Comparison of ENCODE assay signal across 8 cellular contexts in the genomic region with DNA sequence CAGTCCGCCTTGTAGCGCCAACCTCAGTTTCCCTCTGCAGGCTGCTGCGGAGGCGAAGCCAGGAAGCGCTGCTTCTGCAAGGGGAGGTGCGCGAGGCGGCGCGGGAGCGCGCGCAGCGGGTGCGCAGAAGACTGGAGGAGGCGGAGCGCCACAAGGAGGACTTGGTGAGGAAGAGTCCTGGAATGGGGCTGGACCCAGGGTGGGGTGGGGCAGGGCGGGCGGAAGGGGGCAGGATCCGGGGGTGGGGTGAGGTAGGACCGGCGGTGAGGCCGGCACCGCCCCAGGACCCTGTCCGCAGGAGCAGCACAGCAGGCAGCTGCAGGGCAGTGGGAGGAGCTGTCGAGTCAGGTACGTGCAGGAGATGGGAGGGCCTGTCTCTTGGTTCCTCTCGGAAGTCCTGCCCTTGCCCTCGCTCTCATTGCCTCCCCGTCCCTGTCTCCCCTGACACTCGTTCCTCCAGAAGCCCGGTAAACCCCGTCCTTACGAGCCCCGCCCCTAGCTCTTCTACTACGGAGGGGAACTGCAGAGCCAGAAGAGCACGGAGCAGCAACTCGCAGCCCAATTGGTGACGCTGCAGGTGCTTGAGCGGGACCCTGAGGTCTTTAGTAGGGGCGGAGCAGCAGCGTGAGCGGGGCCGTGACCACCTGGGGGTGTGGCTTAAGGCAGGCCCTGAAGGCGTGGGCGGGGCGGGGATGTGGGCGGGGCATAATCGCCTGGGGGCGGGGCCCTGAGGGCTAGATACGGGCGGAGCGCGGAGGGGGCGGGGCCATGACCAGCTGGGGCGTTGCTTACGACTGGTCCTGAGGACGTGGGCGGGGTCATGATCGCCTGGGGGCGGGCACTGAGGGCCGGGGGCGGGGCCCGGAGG.
DNase-seq lines count a peak whose midpoint lies in the region; ATAC-seq and TF ChIP-seq lines count a peak whose summit lies in the region.
"Not testable (repeated sequence)": the region's sequence is repeated elsewhere in the genome, so short reads cannot be mapped to it uniquely, and the experiment has no call there.

No MANE protein-coding gene starts in this region.

- not testable (repeated sequence) for H3K9me3 ChIP-seq in naive thymus-derived CD4-positive, alpha-beta T cell (ENCODE audit: control insufficient read depth in 2 of 3, low read length in 3 of 3)

- CTCF ChIA-PET in naive thymus-derived CD4-positive, alpha-beta T cell (lab: Charles Lee): interaction anchor here (0.6 kb wide), 1 partner anchor 146 kb away, joined by 4 read pairs; no protein-coding TSS in a partner anchor

- H3K4me3 Mint-ChIP-seq in naive thymus-derived CD4-positive, alpha-beta T cell: peak overlapping the region; percentile 87 to 99 (median 96)
- H3K4me3 Mint-ChIP-seq in stimulated activated effector memory CD8-positive, alpha-beta T cell treated with anti-CD3 and anti-CD28 coated beads, Interleukin-12 subunit alpha, Interleukin-12 subunit beta, amount 100 ng/mL, for 72 hours: peak overlapping the region; percentile 94

- not testable (repeated sequence) for H3K4me1 ChIP-seq in naive thymus-derived CD4-positive, alpha-beta T cell (ENCODE audit: control insufficient read depth in 2 of 2, insufficient read depth in 2 of 2, low read length in 2 of 2)

- POLR2A ChIA-PET in naive thymus-derived CD4-positive, alpha-beta T cell (lab: Charles Lee): interaction anchor here (1.0 to 2.1 kb wide), 11 partner anchors 132 to 309 kb away, joined by 3 to 16 read pairs (median 5); a partner anchor contains a TSS

- peak overlapping the region; percentile 97 to 100 (median 99) for H3K27ac Mint-ChIP-seq in naive thymus-derived CD4-positive, alpha-beta T cell
- peak overlapping the region; percentile 96 for H3K27ac Mint-ChIP-seq in stimulated activated effector memory CD8-positive, alpha-beta T cell treated with anti-CD3 and anti-CD28 coated beads, Interleukin-12 subunit alpha, Interleukin-12 subunit beta, amount 100 ng/mL, for 72 hours

- peak overlapping the region; percentile 56 for H3K4me3 ChIP-seq in naive thymus-derived CD4-positive, alpha-beta T cell (ENCODE audit: low read length)

- H3K27ac ChIP-seq in naive thymus-derived CD4-positive, alpha-beta T cell (ENCODE audit: low read depth, low read length): peak overlapping the region; percentile 73

- peaks cover 0 to 24% (median 0%) of the 10 kb centered on the region in 5 donors for H3K27me3 Mint-ChIP-seq in naive thymus-derived CD4-positive, alpha-beta T cell

- peaks cover 10 to 26% (median 14%) of the 10 kb centered on the region in 7 donors for H3K4me1 Mint-ChIP-seq in naive thymus-derived CD4-positive, alpha-beta T cell
- not testable (repeated sequence) for H3K4me1 Mint-ChIP-seq in stimulated activated effector memory CD8-positive, alpha-beta T cell treated with anti-CD3 and anti-CD28 coated beads, Interleukin-12 subunit alpha, Interleukin-12 subunit beta, amount 100 ng/mL, for 72 hours

- intact Hi-C loops in naive thymus-derived CD4-positive, alpha-beta T cell (cut with micrococcal nuclease): loop anchor here (1.0 to 10.0 kb wide), 12 partner anchors 40 to 408 kb away; a partner anchor contains a TSS

- not testable (repeated sequence) for H3K36me3 ChIP-seq in naive thymus-derived CD4-positive, alpha-beta T cell (ENCODE audit: control insufficient read depth in 2 of 3, insufficient read depth in 3 of 3, low read length in 3 of 3)

- DNase-seq in DMS79 (lab: John Stamatoyannopoulos, UW) (peak; percentile 74), KG1 (lab: John Stamatoyannopoulos, UW) (peak; percentile 82), fibroblast of gingiva (ENCODE audit: low read depth) (peak; percentile 89)
- peak; percentile 98 for DNase-seq in activated T-cell treated with anti-CD3 and anti-CD28 coated beads, Interleukin-2, amount 50 U/mL, for 48 hours
- peak; percentile 93 to 99 (median 96) for DNase-seq in naive thymus-derived CD4-positive, alpha-beta T cell
- peak; percentile 96 to 97 for DNase-seq in stimulated activated effector memory CD8-positive, alpha-beta T cell treated with anti-CD3 and anti-CD28 coated beads, Interleukin-12 subunit alpha, Interleukin-12 subunit beta, amount 100 ng/mL, for 72 hours (ENCODE audit: low spot score in 2 of 2)

- H3K9me3 Mint-ChIP-seq in naive thymus-derived CD4-positive, alpha-beta T cell; stimulated activated effector memory CD8-positive, alpha-beta T cell treated with anti-CD3 and anti-CD28 coated beads, Interleukin-12 subunit alpha, Interleukin-12 subunit beta, amount 100 ng/mL, for 72 hours: not testable (repeated sequence)

- ATAC-seq in GM21786 (IDR thresholded peaks at IDR 0.05; ENCODE audit: unreplicated experiment): peak; percentile 75
- ATAC-seq in naive thymus-derived CD4-positive, alpha-beta T cell: peak; percentile 92
- peak; percentile 87 for ATAC-seq in stimulated activated effector memory CD8-positive, alpha-beta T cell treated with anti-CD3 and anti-CD28 coated beads, Interleukin-12 subunit alpha, Interleukin-12 subunit beta, amount 100 ng/mL, for 72 hours

- H3K36me3 Mint-ChIP-seq in naive thymus-derived CD4-positive, alpha-beta T cell; stimulated activated effector memory CD8-positive, alpha-beta T cell treated with anti-CD3 and anti-CD28 coated beads, Interleukin-12 subunit alpha, Interleukin-12 subunit beta, amount 100 ng/mL, for 72 hours: not testable (repeated sequence)

- H3K27me3 ChIP-seq in naive thymus-derived CD4-positive, alpha-beta T cell (ENCODE audit: control insufficient read depth in 2 of 2, insufficient read depth in 2 of 2, low read length in 2 of 2): not testable (repeated sequence)

TF ChIP-seq in PFSK-1, 5 proteins besides CTCF, POLR2A, EP300 and RAD21:
- TF ChIP-seq POLR2AphosphoS5 (IDR thresholded peaks at IDR 0.05; ENCODE audit: low read depth, low read length): peak; percentile 31; the same call in 1 of the 2 replicates

Comparison
In these comparisons a context has a peak if more than half of its experiments do, and no peak if none do; other contexts are left out.
1. Peak in every context shown above with its lines: DNase-seq, ATAC-seq, H3K4me3 ChIP-seq and H3K27ac ChIP-seq.